In the genomic region with DNA sequence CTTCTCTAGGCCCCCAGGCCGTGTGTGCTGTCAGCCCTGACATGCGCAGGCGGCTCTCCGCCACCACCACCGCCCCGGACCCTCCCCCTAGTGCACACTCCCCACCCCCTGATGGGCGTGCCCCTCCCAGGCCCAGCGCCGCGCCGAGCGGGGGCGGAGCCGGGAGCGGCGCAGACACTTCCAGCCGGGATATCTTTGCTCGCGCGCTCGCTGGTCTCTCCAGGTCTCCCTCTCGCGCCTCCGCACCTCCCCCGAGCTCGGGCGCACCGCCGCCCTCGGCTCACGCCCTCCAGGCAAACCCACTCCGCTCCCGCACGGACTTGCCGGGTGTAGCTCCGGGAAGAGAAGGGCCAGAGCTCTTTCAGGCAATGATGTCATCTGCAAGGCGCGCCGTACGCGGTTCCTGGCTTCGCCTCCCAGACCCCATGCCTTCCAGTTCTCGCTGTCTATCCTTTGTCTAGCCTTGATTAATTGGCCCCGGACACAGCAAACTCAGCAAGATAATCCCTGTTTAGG, we compare ENCODE assay signal across 8 cellular contexts. TPM values are rescaled to one million over a fixed set of nuclear protein-coding genes. Genes with fewer than 3 reads are reported as not detected.
A peak's percentile ranks its signal among the peaks of the same experiment; 100 is the strongest.
DNase-seq lines count a peak whose midpoint lies in the region; ATAC-seq and TF ChIP-seq lines count a peak whose summit lies in the region.

A gene with protein sequence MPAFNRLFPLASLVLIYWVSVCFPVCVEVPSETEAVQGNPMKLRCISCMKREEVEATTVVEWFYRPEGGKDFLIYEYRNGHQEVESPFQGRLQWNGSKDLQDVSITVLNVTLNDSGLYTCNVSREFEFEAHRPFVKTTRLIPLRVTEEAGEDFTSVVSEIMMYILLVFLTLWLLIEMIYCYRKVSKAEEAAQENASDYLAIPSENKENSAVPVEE (minus strand): TSS at position 59 of the 516 bp plus-strand sequence. CDS start 823 bp downstream, outside the sequence.

- H3K4me1 ChIP-seq in skeletal muscle tissue (ENCODE audit: control insufficient read depth in 3 of 3, insufficient read depth in 3 of 3, low read length in 3 of 3), result peaks cover 21 to 37% (median 25%) of the 10 kb centered on the region in 3 donors

- no peaks in the 10 kb centered on the region for H3K9me3 Mint-ChIP-seq in chondrocyte (ENCODE audit: low read depth)

- H3K9ac ChIP-seq in skeletal muscle tissue (ENCODE audit: low read depth in 1 of 3, low read length in 3 of 3), result peak within 1 kb of the TSS; percentile 71 to 84 (median 77)

- H3K4me3 Mint-ChIP-seq in chondrocyte (ENCODE audit: unreplicated experiment), result peak within 1 kb of the TSS; percentile 76

- H3K27ac ChIP-seq in RWPE1 (peak within 1 kb of the TSS; percentile 20; the same call in 1 of the 2 replicates), skeletal muscle tissue (ENCODE audit: low read depth, low read length) (peak within 1 kb of the TSS; percentile 99)

- no peaks in the 10 kb centered on the region for H3K9me3 ChIP-seq in skeletal muscle tissue (ENCODE audit: control insufficient read depth in 3 of 3, low read length in 3 of 3)

- CTCF ChIA-PET in RWPE1 (lab: Yijun Ruan, JAX), result interaction anchor here (0.6 to 1.3 kb wide), 5 partner anchors 14 to 610 kb away, joined by 3 to 8 read pairs (median 4); no protein-coding TSS in a partner anchor

- H3K27me3 ChIP-seq in skeletal muscle tissue (ENCODE audit: control insufficient read depth in 3 of 3, insufficient read depth in 3 of 3, low read length in 3 of 3), result no peaks in the 10 kb centered on the region

- H3K4me3 ChIP-seq in skeletal muscle tissue (ENCODE audit: low read length in 3 of 3), result peak within 1 kb of the TSS; percentile 75 to 82 (median 81)

- POLR2A ChIA-PET in RWPE1 (lab: Yijun Ruan, JAX; ENCODE audit: low non-redundant PET), result no interaction called here

- TF ChIP-seq CTCF in RWPE1 (conservative IDR thresholded peaks at IDR 0.05; ENCODE audit: low read depth) (no peak), chondrocyte (IDR thresholded peaks at IDR 0.05) (no peak)

- ATAC-seq in GM18858 (IDR thresholded peaks at IDR 0.05; ENCODE audit: unreplicated experiment), result no peak

- peaks cover 42% of the 10 kb centered on the region for H3K27me3 Mint-ChIP-seq in chondrocyte (ENCODE audit: low read depth)

- DNase-seq in EL (peak; percentile 71), HuH-7 (ENCODE audit: low spot score) (peak; percentile 75), RWPE1 (ENCODE audit: low spot score) (peak; percentile 84), chondrocyte (ENCODE audit: low spot score) (no peak), islet precursor cell (peak; percentile 96)
- DNase-seq in stimulated activated naive CD4-positive, alpha-beta T cell treated with Interleukin-2 at 50 U/mL for 16 hours (lab: John Stamatoyannopoulos, UW), result no peak

- H3K36me3 Mint-ChIP-seq in chondrocyte (ENCODE audit: low read depth), result no peaks in the 10 kb centered on the region

- peaks cover 5% of the 10 kb centered on the region for H3K4me1 Mint-ChIP-seq in chondrocyte (ENCODE audit: low read depth)

- no peaks in the 10 kb centered on the region for H3K36me3 ChIP-seq in skeletal muscle tissue (ENCODE audit: control insufficient read depth in 3 of 3, insufficient read depth in 3 of 3, low read length in 3 of 3)

- H3K27ac Mint-ChIP-seq in chondrocyte (ENCODE audit: unreplicated experiment), result no peak within 1 kb of the TSS

RNA-seq across cellular contexts. Expression of the gene that starts here (rescaled TPM):
- total RNA-seq in chondrocyte, result 0.15 to 0.62 TPM (median 0.45 TPM) in 3 replicates
- total RNA-seq in skeletal muscle tissue, result 8.9 TPM

Comparison
In these comparisons a context has a peak if more than half of its experiments do, and no peak if none do; other contexts are left out.
1. DNase-seq: peak in EL (single experiment), HuH-7 (single experiment), RWPE1 (single experiment) and islet precursor cell (single experiment); none in chondrocyte (single experiment) and stimulated activated naive CD4-positive, alpha-beta T cell treated with Interleukin-2 at 50 U/mL for 16 hours (single experiment).